ENCODE assay signal across 19 cellular contexts in the genomic region with DNA sequence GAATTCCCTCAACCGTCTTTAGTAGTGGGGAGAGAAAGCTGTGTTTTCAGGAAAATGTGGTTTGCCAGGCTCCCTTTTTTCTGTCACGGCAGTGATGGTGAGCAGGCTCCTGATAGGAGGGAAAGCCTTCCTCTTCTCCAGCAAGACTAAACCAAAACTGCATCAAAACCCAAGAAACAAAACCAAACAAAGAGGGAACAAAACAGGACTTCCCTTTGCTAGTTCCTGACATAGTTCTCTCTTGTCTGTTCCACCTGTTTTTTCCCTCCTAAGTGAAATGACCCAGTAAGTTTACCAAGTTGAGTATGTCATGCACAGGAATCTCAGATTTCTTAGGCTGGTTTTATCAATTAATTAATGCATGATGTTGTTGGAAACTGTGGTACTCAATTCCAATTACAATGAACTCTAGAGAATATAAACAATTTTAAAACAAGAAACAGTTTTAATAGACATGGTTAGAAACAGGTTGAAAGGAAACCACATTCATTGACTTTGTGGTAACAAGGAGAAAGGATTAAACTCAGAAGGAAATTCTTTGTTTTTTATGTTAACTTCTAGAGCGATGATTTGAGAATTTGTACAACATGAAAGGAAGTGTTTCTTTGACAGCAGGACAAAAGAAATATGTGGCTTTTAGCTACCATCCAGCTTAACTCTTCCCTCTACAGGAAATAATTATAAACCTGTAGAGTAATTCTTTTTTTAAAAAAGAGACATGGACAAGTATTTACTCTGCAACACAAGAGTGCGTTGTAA.
"Had no signal": no experiment of that assay in that cellular context is flagged by ENCODE, and none has a peak within 500 bp of the region (broad histone marks: within the 10 kb centered on the region; RNA-seq: fewer than 3 reads in every experiment).

No MANE protein-coding gene starts in this region.

- H3K36me3 ChIP-seq: WERI-Rb-1 had no signal

- DNase-seq: activated CD4-positive, alpha-beta T cell treated with anti-CD3 and anti-CD28 coated beads for 4 hours; activated CD8-positive, alpha-beta memory T cell treated with anti-CD3 and anti-CD28 coated beads, Interleukin-2, amount 50 U/mL, for 4 hours; activated CD8-positive, alpha-beta T cell treated with anti-CD3 and anti-CD28 coated beads, Interleukin-2, amount 10 ng/mL, durations not matched to agents 7 days and 5 days; activated gamma-delta T cell treated with Interleukin-2 at 50 U/mL for 16 hours; activated naive CD8-positive, alpha-beta T cell treated with anti-CD3 and anti-CD28 coated beads, Interleukin-2, amount 10 ng/mL, durations not matched to agents 7 days and 5 days; activated T-cell treated with anti-CD3 and anti-CD28 coated beads, Interleukin-2, amount 50 U/mL, for 48 hours; central memory CD4-positive, alpha-beta T cell; effector CD8-positive, alpha-beta T cell; foreskin fibroblast; hypothalamus; kidney; left ventricle myocardium superior; nephron progenitor cell; stimulated activated naive CD8-positive, alpha-beta T cell treated with anti-CD3 and anti-CD28 coated beads, Interleukin-15, Interleukin-2, amounts not matched to agents 100 U/mL and 50 U/mL, for 24 hours; T1000; trophoblast cell; WERI-Rb-1 had no signal

- H3K9me3 Mint-ChIP-seq: activated naive CD8-positive, alpha-beta T cell treated with anti-CD3 and anti-CD28 coated beads, Interleukin-2, amount 10 ng/mL, durations not matched to agents 7 days and 5 days; memory B cell had no signal

- H3K4me3 Mint-ChIP-seq: activated CD8-positive, alpha-beta T cell treated with anti-CD3 and anti-CD28 coated beads, Interleukin-2, amount 10 ng/mL, durations not matched to agents 7 days and 5 days; activated naive CD8-positive, alpha-beta T cell treated with anti-CD3 and anti-CD28 coated beads, Interleukin-2, amount 10 ng/mL, durations not matched to agents 7 days and 5 days; memory B cell; nephron progenitor cell had no signal

- H3K27ac Mint-ChIP-seq: activated CD8-positive, alpha-beta T cell treated with anti-CD3 and anti-CD28 coated beads, Interleukin-2, amount 10 ng/mL, durations not matched to agents 7 days and 5 days; activated naive CD8-positive, alpha-beta T cell treated with anti-CD3 and anti-CD28 coated beads, Interleukin-2, amount 10 ng/mL, durations not matched to agents 7 days and 5 days; memory B cell; nephron progenitor cell had no signal

- H3K27ac ChIP-seq: WERI-Rb-1 had no signal

- FAIRE-seq: kidney had no signal

- H3K36me3 Mint-ChIP-seq: activated naive CD8-positive, alpha-beta T cell treated with anti-CD3 and anti-CD28 coated beads, Interleukin-2, amount 10 ng/mL, durations not matched to agents 7 days and 5 days; brain; memory B cell had no signal
